Comparison of ENCODE assay signal across 3 cellular contexts in genomic region chr2:29107547-29107946, GRCh38. TPM values are rescaled to one million over a fixed set of nuclear protein-coding genes. Genes with fewer than 3 reads are reported as not detected.
"Had no signal": no experiment of that assay in that cellular context is flagged by ENCODE, and none has a peak within 500 bp of the region (broad histone marks: within the 10 kb centered on the region; RNA-seq: fewer than 3 reads in every experiment).

No MANE protein-coding gene starts in this region.

RNA-seq across cellular contexts. Expression of gene PCARE, which starts 33.2 kb away (rescaled TPM):
- total RNA-seq: dermis microvascular lymphatic vessel endothelial cell, fibroblast of lung, right lobe of liver had no signal
- polyA plus RNA-seq: fibroblast of lung had no signal
